ENCODE assay signal across 1 cellular context in genomic region chr12:67035121-67035520, GRCh38.
TF ChIP-seq lines count a peak whose summit lies in the region.

No MANE protein-coding gene starts in this region.

TF ChIP-seq in GM23338, 12 proteins besides CTCF, POLR2A, EP300 and RAD21 (continued from another document):
- no peak for TF ChIP-seq ZNF462 (CRISPR knock-in tag; IDR thresholded peaks at IDR 0.05)
- no peak for TF ChIP-seq NANOG (IDR thresholded peaks at IDR 0.05; ENCODE audit: borderline replicate concordance)
- TF ChIP-seq ZNF331 (CRISPR knock-in tag; IDR thresholded peaks at IDR 0.05; ENCODE audit: low read depth): no peak
- TF ChIP-seq REST (IDR thresholded peaks at IDR 0.05; ENCODE audit: unreplicated experiment): no peak
- TF ChIP-seq ETS1 (IDR thresholded peaks at IDR 0.05): no peak
- TF ChIP-seq ZNF114 (CRISPR knock-in tag; IDR thresholded peaks at IDR 0.05): no peak
- no peak for TF ChIP-seq STAT1 (IDR thresholded peaks at IDR 0.05; ENCODE audit: unreplicated experiment)
- TF ChIP-seq CREB1 (CRISPR knock-in tag; IDR thresholded peaks at IDR 0.05; ENCODE audit: low read depth): no peak
